Comparison of ENCODE assay signal across 8 cellular contexts in the genomic region with DNA sequence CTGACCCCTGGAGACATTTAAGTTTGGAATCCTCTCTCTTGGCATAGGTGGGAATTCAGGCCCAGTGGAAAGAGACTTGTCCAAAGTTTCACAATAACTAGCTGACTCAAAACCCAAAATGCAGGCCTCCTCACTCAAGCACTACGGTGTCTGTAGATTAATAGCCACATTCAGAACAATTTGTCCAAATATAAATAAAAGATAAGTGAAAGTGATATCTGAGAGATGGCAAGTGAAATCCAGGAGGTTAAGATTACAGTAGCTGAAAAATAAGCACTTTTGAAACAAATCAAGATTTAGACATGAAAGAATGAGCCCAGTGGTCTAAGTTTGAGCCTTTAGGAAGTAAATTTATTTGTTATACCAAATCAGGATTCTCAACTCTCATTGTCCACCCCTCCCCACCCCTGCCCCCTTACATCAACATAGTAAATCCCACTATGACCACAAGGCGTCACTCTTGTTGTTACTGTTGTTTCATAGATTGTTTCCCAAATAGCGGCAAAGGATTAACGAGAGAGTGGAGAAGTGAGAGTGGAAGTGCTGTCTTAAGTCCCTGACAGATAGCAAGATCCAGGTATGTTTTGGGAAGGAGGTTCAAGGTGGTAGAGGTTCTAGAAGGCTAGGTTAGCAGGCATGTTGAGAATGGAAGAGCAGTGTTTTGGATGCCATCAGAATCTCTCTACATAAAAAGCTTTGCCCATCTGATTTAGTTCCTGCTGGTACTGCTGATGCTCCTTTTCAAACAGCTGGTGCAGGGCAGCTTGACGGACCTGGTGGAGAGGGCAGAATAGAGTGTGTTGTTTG. TPM values are rescaled to one million over a fixed set of nuclear protein-coding genes. Genes with fewer than 3 reads are reported as not detected.
A peak's percentile ranks its signal among the peaks of the same experiment; 100 is the strongest.
DNase-seq lines count a peak whose midpoint lies in the region; ATAC-seq and TF ChIP-seq lines count a peak whose summit lies in the region.

No MANE protein-coding gene starts in this region.

- no peak overlapping the region for H3K18ac ChIP-seq in IMR-90 (ENCODE audit: low read depth, low read length)

- H3K4me2 ChIP-seq in IMR-90 (ENCODE audit: low read depth, low read length), result peak overlapping the region; percentile 72

- H3K56ac ChIP-seq in IMR-90 (ENCODE audit: extremely low read depth, insufficient read depth, low read length), result no peak overlapping the region

- no peak overlapping the region for H3K4me3 Mint-ChIP-seq in central memory CD8-positive, alpha-beta T cell

- no peaks in the 10 kb centered on the region for H3K79me1 ChIP-seq in IMR-90 (ENCODE audit: low read depth in 1 of 2, low read length in 2 of 2)

- H3K9me3 Mint-ChIP-seq in central memory CD8-positive, alpha-beta T cell, result no peaks in the 10 kb centered on the region

- H3K9me3 ChIP-seq in IMR-90 (ENCODE audit: control insufficient read depth, insufficient read depth, low read length) (no peaks in the 10 kb centered on the region), tibial artery (no peaks in the 10 kb centered on the region)

- no peaks in the 10 kb centered on the region for H3K36me3 ChIP-seq in IMR-90 (ENCODE audit: control insufficient read depth, insufficient read depth, low read length)
- no peaks in the 10 kb centered on the region for H3K36me3 ChIP-seq in tibial artery

- dilution Hi-C loops in IMR-90 (cut with HindIII; ENCODE audit: low sequenced_read_pairs, unreplicated experiment), result no loop called here

- H3K9ac ChIP-seq in IMR-90 (ENCODE audit: low read depth, low read length), result peak overlapping the region; percentile 24; the same call in 1 of the 2 replicates

- H3K27ac Mint-ChIP-seq in central memory CD8-positive, alpha-beta T cell (ENCODE audit: low read depth), result no peak overlapping the region

- H3K4me1 ChIP-seq in IMR-90 (ENCODE audit: control insufficient read depth, insufficient read depth, low read length) (no peaks in the 10 kb centered on the region; the same call in 1 of the 2 replicates), tibial artery (peaks cover 0 to 5% (median 1%) of the 10 kb centered on the region in 4 donors)

- POLR2A ChIA-PET in IMR-90 (lab: Charles Lee; ENCODE audit: unreplicated experiment), result interaction anchor here (0.5 kb wide), 1 partner anchor 39 kb away, joined by 12 read pairs; no protein-coding TSS in a partner anchor

- peak; percentile 13 to 66 for DNase-seq in NCI-H446 (lab: John Stamatoyannopoulos, UW)
- no peak for DNase-seq in NCI-H446 treated with DMSO at 0.1 percent for 48 hours (lab: John Stamatoyannopoulos, UW)
- peak; percentile 69 for DNase-seq in IMR-90
- DNase-seq in SHP77 (lab: John Stamatoyannopoulos, UW), result peak; percentile 49 to 84
- DNase-seq in central memory CD8-positive, alpha-beta T cell (ENCODE audit: low spot score in 2 of 2), result peak in 1 of 2 donors; percentile 19
- DNase-seq in left kidney (ENCODE audit: low read depth, low spot score), result peak; percentile 88
- peak; percentile 29 to 36 for DNase-seq in tibial artery

- TF ChIP-seq POLR2A in IMR-90 (IDR thresholded peaks at IDR 0.05; ENCODE audit: low read depth, low read length), result no peak

- no peak overlapping the region for H3K14ac ChIP-seq in IMR-90 (replicated peaks; ENCODE audit: low read depth, low read length)

- H3K4me1 Mint-ChIP-seq in central memory CD8-positive, alpha-beta T cell, result no peaks in the 10 kb centered on the region

- no peak overlapping the region for H2AK5ac ChIP-seq in IMR-90 (ENCODE audit: low read depth, low read length)

- H3K27me3 ChIP-seq in IMR-90 (ENCODE audit: control insufficient read depth, insufficient read depth, low read length) (peaks cover 13% of the 10 kb centered on the region), tibial artery (peaks cover 0 to 3% of the 10 kb centered on the region in 2 donors)

- peak; percentile 64 for TF ChIP-seq CTCF in IMR-90 (conservative IDR thresholded peaks at IDR 0.05; ENCODE audit: low read depth, low read length)
- peak; percentile 45 to 49 for TF ChIP-seq CTCF in tibial artery (IDR thresholded peaks at IDR 0.05)

- no peak overlapping the region; the same call in 1 of the 2 replicates for H4K5ac ChIP-seq in IMR-90 (ENCODE audit: low read depth, low read length)

- peak; percentile 57 for TF ChIP-seq RAD21 in IMR-90 (IDR thresholded peaks at IDR 0.05; ENCODE audit: low read length)

- H3K4ac ChIP-seq in IMR-90 (ENCODE audit: low read depth, low read length), result no peak overlapping the region

- CTCF ChIA-PET in IMR-90 (lab: Yijun Ruan, JAX), result interaction anchor here (0.6 to 1.9 kb wide), 10 partner anchors 12 to 348 kb away, joined by 3 to 6 read pairs (median 3); no protein-coding TSS in a partner anchor

- no peak overlapping the region for H4K91ac ChIP-seq in IMR-90 (ENCODE audit: insufficient read depth, low read depth, low read length)

- no peak overlapping the region for H2BK5ac ChIP-seq in IMR-90 (ENCODE audit: low read depth, low read length, poor library complexity, severe bottlenecking)

- intact Hi-C loops in IMR-90 (cut with micrococcal nuclease), result loop anchor here (1.0 to 5.0 kb wide), 2 partner anchors 73 to 128 kb away; partner anchors contain the start of genes ATP8B2 and HAX1
- intact Hi-C loops in tibial artery (cut with DNase I; ENCODE audit: low total_unique reads), result loop anchor here (5.0 kb wide), 1 partner anchor 73 kb away; the partner anchor contains the start of gene HAX1

- no peak overlapping the region for H3K27ac ChIP-seq in IMR-90 (ENCODE audit: insufficient read depth, low read length)
- peak overlapping the region; percentile 51 to 52 for H3K27ac ChIP-seq in tibial artery

- 13% methylated on average over 2 of the region's 5 CpGs; no CpG with 5 or more reads in 1 of the 2 experiments for WGBS in IMR-90 (ENCODE audit: extremely low coverage in 2 of 2, insufficient read length in 1 of 2), 2 experiments

- no peaks in the 10 kb centered on the region for H3K9me1 ChIP-seq in IMR-90 (ENCODE audit: insufficient read depth, low read length)

- H2BK20ac ChIP-seq in IMR-90 (ENCODE audit: low read depth, low read length), result no peak overlapping the region

- 0 out of 2 replicates have a peak overlapping the region, but pooled peaks have one; percentile 81 for H3K23ac ChIP-seq in IMR-90 (ENCODE audit: low read depth, low read length)

- H2AFZ ChIP-seq in IMR-90 (replicated peaks; ENCODE audit: low read length, poor library complexity), result peak overlapping the region; percentile 94

- ATAC-seq in IMR-90 (ENCODE audit: low read depth), result peak; percentile 91
- peak; percentile 54 for ATAC-seq in central memory CD8-positive, alpha-beta T cell (replicated peaks; ENCODE audit: extremely low read depth, poor library complexity, severe bottlenecking)
- ATAC-seq in HG03039 (IDR thresholded peaks at IDR 0.05; ENCODE audit: unreplicated experiment), result no peak

- no peak overlapping the region for H2BK15ac ChIP-seq in IMR-90 (ENCODE audit: low read depth, low read length)

- peaks cover 16% of the 10 kb centered on the region for H3K27me3 Mint-ChIP-seq in central memory CD8-positive, alpha-beta T cell

- H2BK120ac ChIP-seq in IMR-90 (ENCODE audit: low read depth, low read length), result no peak overlapping the region

- no peak overlapping the region for H2AK9ac ChIP-seq in IMR-90 (replicated peaks; ENCODE audit: low read depth, low read length, poor library complexity)

- BruUV-seq in IMR-90 (replicated peaks; lab: Mats Ljungman, UMichigan), result no TSS peak

- H3K4me3 ChIP-seq in IMR-90 (ENCODE audit: insufficient read depth, low read depth, low read length), result peak overlapping the region; percentile 19; the same call in 1 of the 2 replicates
- H3K4me3 ChIP-seq in tibial artery, result peak overlapping the region in 1 of 2 donors; percentile 19

- no peaks in the 10 kb centered on the region for H3K36me3 Mint-ChIP-seq in central memory CD8-positive, alpha-beta T cell (ENCODE audit: insufficient read depth)

- in situ Hi-C loops in IMR-90 (cut with MboI; ENCODE audit: low sequenced_read_pairs), result no loop called here

- peak overlapping the region in 1 of 2 experiments; percentile 87; a peak in 2 of 4 replicates for H4K8ac ChIP-seq in IMR-90 (ENCODE audit: low read depth in 2 of 2, low read length in 2 of 2)

- no peaks in the 10 kb centered on the region for H4K20me1 ChIP-seq in IMR-90 (ENCODE audit: insufficient read depth, low read length)

TF ChIP-seq in IMR-90, 13 proteins besides CTCF, POLR2A, EP300 and RAD21 (continues in another document):
- TF ChIP-seq RFX5 (IDR thresholded peaks at IDR 0.05; ENCODE audit: low read depth, low read length), result no peak
- TF ChIP-seq BHLHE40 (IDR thresholded peaks at IDR 0.05; ENCODE audit: low read depth, low read length), result no peak
- no peak for TF ChIP-seq ELK1 (IDR thresholded peaks at IDR 0.05; ENCODE audit: borderline replicate concordance, low read depth, low read length)
- no peak for TF ChIP-seq FOS (IDR thresholded peaks at IDR 0.05; ENCODE audit: low read depth, low read length)
- no peak for TF ChIP-seq RCOR1 (IDR thresholded peaks at IDR 0.05; ENCODE audit: insufficient replicate concordance, low read length)
- peak; percentile 72 for TF ChIP-seq MAZ (IDR thresholded peaks at IDR 0.05; ENCODE audit: borderline replicate concordance, low read depth, low read length)

RNA-seq across cellular contexts. Expression of gene TPM3, which starts 7.1 kb away (rescaled TPM):
- total RNA-seq in IMR-90 (2012; rRNA removed), result 530 and 974 TPM in 2 replicates
- polyA plus RNA-seq in IMR-90 (2012; rRNA removed), result 409 and 438 TPM in 2 replicates
- polyA plus RNA-seq in IMR-90 (2012; cell fraction: cytosol; rRNA removed), result 159 and 397 TPM in 2 replicates
- polyA plus RNA-seq in IMR-90 (2012; cell fraction: nucleus; rRNA removed; ENCODE audit: low replicate concordance), result 82.6 and 262 TPM in 2 replicates

RNA-seq across cellular contexts. Expression of gene CFAP141, which starts 7.2 kb away (rescaled TPM):
- not detected in 2 replicates for total RNA-seq in IMR-90 (2012; rRNA removed)
- polyA plus RNA-seq in IMR-90 (2012; rRNA removed), result not detected in 2 replicates
- not detected in 2 replicates for polyA plus RNA-seq in IMR-90 (2012; cell fraction: cytosol; rRNA removed)
- polyA plus RNA-seq in IMR-90 (2012; cell fraction: nucleus; rRNA removed; ENCODE audit: low replicate concordance), result not detected in 2 replicates

RNA-seq across cellular contexts. Expression of gene UBAP2L, which starts 21.8 kb away (rescaled TPM):
- 57.5 and 77.2 TPM in 2 replicates for total RNA-seq in IMR-90 (2012; rRNA removed)
- polyA plus RNA-seq in IMR-90 (2012; rRNA removed), result 149 and 156 TPM in 2 replicates
- 58.9 and 125 TPM in 2 replicates for polyA plus RNA-seq in IMR-90 (2012; cell fraction: cytosol; rRNA removed)
- 363 and 547 TPM in 2 replicates for polyA plus RNA-seq in IMR-90 (2012; cell fraction: nucleus; rRNA removed; ENCODE audit: low replicate concordance)

RNA-seq across cellular contexts. Expression of gene NUP210L, which starts 44.1 kb away (rescaled TPM):
- under 0.01 TPM in 2 replicates for total RNA-seq in IMR-90 (2012; rRNA removed)
- polyA plus RNA-seq in IMR-90 (2012; rRNA removed), result 0.02 TPM in 1 of 2 replicates, not detected in the other
- polyA plus RNA-seq in IMR-90 (2012; cell fraction: cytosol; rRNA removed), result under 0.01 TPM in 1 of 2 replicates, not detected in the other
- polyA plus RNA-seq in IMR-90 (2012; cell fraction: nucleus; rRNA removed; ENCODE audit: low replicate concordance), result 0.02 and 0.13 TPM in 2 replicates
